ENCODE assay signal across 1 cellular context in the genomic region with DNA sequence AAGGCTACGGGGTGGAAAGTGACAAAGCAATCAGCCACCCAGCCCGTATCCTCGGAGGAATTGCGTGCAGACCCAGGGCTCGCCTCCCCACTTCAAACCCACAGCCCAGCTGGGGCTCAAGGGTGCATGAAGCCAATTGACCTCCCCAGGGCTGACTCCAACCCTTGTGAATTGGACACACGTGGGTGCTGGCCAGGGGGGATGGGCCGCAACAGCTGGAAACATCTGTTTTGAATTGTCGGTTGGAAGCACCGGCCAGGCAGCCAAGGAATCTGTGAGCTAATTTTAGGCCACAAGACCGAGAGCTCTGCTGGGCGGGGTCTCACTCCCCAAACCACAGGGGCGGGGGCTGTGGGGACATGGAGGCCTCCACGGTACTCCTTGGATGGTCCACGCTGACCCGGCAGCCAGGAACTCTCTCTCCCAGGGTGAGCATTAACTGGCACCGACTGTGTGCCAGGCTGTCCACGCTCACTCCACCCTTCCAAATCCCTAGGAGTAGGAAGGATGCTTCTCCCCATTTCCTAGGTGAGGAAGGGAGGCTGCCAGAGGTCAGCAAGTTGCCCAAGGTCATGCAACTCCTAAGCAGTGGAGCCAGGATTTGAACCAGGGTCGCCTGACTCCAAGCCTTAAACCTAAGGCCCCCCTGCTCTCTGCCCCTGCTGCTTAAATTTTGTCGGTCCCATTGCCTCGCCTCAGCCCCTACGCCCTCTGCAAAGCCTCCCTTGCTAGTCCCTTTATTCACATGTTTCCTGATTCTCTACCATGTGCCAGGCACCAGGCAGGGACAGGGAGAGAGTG.
TF ChIP-seq lines count a peak whose summit lies in the region.

No MANE protein-coding gene starts in this region.

TF ChIP-seq in GM23338, 12 proteins besides CTCF, POLR2A, EP300 and RAD21 (continued from another document):
- TF ChIP-seq, protein P1, sequence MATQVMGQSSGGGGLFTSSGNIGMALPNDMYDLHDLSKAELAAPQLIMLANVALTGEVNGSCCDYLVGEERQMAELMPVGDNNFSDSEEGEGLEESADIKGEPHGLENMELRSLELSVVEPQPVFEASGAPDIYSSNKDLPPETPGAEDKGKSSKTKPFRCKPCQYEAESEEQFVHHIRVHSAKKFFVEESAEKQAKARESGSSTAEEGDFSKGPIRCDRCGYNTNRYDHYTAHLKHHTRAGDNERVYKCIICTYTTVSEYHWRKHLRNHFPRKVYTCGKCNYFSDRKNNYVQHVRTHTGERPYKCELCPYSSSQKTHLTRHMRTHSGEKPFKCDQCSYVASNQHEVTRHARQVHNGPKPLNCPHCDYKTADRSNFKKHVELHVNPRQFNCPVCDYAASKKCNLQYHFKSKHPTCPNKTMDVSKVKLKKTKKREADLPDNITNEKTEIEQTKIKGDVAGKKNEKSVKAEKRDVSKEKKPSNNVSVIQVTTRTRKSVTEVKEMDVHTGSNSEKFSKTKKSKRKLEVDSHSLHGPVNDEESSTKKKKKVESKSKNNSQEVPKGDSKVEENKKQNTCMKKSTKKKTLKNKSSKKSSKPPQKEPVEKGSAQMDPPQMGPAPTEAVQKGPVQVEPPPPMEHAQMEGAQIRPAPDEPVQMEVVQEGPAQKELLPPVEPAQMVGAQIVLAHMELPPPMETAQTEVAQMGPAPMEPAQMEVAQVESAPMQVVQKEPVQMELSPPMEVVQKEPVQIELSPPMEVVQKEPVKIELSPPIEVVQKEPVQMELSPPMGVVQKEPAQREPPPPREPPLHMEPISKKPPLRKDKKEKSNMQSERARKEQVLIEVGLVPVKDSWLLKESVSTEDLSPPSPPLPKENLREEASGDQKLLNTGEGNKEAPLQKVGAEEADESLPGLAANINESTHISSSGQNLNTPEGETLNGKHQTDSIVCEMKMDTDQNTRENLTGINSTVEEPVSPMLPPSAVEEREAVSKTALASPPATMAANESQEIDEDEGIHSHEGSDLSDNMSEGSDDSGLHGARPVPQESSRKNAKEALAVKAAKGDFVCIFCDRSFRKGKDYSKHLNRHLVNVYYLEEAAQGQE (IDR thresholded peaks at IDR 0.05; ENCODE audit: unreplicated experiment), result no peak
- TF ChIP-seq ZNF114 (CRISPR knock-in tag; IDR thresholded peaks at IDR 0.05), result no peak
- no peak for TF ChIP-seq NANOG (IDR thresholded peaks at IDR 0.05; ENCODE audit: borderline replicate concordance)
- TF ChIP-seq CREB1 (CRISPR knock-in tag; IDR thresholded peaks at IDR 0.05; ENCODE audit: low read depth), result no peak
- TF ChIP-seq, protein P2, sequence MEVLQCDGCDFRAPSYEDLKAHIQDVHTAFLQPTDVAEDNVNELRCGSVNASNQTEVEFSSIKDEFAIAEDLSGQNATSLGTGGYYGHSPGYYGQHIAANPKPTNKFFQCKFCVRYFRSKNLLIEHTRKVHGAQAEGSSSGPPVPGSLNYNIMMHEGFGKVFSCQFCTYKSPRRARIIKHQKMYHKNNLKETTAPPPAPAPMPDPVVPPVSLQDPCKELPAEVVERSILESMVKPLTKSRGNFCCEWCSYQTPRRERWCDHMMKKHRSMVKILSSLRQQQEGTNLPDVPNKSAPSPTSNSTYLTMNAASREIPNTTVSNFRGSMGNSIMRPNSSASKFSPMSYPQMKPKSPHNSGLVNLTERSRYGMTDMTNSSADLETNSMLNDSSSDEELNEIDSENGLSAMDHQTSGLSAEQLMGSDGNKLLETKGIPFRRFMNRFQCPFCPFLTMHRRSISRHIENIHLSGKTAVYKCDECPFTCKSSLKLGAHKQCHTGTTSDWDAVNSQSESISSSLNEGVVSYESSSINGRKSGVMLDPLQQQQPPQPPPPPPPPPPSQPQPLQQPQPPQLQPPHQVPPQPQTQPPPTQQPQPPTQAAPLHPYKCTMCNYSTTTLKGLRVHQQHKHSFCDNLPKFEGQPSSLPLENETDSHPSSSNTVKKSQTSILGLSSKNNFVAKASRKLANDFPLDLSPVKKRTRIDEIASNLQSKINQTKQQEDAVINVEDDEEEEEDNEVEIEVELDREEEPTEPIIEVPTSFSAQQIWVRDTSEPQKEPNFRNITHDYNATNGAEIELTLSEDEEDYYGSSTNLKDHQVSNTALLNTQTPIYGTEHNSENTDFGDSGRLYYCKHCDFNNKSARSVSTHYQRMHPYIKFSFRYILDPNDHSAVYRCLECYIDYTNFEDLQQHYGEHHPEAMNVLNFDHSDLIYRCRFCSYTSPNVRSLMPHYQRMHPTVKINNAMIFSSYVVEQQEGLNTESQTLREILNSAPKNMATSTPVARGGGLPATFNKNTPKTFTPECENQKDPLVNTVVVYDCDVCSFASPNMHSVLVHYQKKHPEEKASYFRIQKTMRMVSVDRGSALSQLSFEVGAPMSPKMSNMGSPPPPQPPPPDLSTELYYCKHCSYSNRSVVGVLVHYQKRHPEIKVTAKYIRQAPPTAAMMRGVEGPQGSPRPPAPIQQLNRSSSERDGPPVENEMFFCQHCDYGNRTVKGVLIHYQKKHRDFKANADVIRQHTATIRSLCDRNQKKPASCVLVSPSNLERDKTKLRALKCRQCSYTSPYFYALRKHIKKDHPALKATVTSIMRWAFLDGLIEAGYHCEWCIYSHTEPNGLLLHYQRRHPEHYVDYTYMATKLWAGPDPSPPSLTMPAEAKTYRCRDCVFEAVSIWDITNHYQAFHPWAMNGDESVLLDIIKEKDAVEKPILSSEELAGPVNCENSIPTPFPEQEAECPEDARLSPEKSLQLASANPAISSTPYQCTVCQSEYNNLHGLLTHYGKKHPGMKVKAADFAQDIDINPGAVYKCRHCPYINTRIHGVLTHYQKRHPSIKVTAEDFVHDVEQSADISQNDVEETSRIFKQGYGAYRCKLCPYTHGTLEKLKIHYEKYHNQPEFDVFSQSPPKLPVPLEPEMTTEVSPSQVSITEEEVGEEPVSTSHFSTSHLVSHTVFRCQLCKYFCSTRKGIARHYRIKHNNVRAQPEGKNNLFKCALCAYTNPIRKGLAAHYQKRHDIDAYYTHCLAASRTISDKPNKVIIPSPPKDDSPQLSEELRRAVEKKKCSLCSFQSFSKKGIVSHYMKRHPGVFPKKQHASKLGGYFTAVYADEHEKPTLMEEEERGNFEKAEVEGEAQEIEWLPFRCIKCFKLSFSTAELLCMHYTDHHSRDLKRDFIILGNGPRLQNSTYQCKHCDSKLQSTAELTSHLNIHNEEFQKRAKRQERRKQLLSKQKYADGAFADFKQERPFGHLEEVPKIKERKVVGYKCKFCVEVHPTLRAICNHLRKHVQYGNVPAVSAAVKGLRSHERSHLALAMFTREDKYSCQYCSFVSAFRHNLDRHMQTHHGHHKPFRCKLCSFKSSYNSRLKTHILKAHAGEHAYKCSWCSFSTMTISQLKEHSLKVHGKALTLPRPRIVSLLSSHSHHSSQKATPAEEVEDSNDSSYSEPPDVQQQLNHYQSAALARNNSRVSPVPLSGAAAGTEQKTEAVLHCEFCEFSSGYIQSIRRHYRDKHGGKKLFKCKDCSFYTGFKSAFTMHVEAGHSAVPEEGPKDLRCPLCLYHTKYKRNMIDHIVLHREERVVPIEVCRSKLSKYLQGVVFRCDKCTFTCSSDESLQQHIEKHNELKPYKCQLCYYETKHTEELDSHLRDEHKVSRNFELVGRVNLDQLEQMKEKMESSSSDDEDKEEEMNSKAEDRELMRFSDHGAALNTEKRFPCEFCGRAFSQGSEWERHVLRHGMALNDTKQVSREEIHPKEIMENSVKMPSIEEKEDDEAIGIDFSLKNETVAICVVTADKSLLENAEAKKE (CRISPR knock-in tag; IDR thresholded peaks at IDR 0.05), result no peak
- no peak for TF ChIP-seq EZH2 (IDR thresholded peaks at IDR 0.05; ENCODE audit: low read depth, unreplicated experiment)
